ENCODE assay signal across 2 cellular contexts in the genomic region with DNA sequence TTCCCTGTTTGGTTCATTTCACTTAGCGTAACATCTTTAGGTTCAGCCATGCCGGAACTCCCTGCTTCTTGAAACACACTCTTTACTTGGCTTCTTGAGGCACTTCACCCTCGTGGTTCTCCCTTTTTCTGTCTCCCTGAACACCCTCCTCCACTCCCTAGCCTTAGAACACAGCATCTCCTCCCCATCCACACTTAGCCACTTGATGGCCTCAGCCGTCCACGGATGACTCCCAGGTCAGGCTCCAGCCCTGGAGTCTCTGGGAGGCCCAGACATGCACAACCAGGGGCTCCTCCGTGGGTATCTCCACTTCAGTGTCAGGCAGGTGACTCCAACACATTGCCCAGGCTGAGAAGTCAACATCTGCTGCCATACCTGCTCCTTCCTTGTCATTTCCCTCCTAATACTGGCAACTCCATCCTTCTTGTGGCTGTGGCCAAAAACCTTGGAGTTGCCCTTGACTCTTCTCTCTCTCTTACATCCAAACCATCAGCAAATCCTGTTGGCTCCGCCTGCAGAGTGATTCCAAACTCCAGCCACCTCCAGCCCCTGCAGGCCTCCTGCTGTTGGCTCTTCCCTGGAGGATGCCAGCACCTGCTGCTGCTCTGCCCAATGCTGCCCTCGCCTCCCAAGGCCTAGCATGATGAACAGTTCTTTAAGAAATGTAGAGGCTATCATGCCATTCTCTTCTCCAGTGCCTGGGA.
A peak's percentile ranks its signal among the peaks of the same experiment; 100 is the strongest.
TF ChIP-seq lines count a peak whose summit lies in the region.

No MANE protein-coding gene starts in this region.

TF ChIP-seq in HepG2, 621 proteins besides CTCF, POLR2A, EP300 and RAD21:
- TF ChIP-seq ZNF629 (CRISPR knock-in tag; conservative IDR thresholded peaks at IDR 0.05) (no peak), GZF1 (CRISPR knock-in tag; IDR thresholded peaks at IDR 0.05) (no peak), HOXA3 (CRISPR knock-in tag; IDR thresholded peaks at IDR 0.05) (no peak), HNRNPK (IDR thresholded peaks at IDR 0.05; ENCODE audit: low read depth, low read length, poor library complexity, severe bottlenecking) (no peak), STAG1 (CRISPR knock-in tag; IDR thresholded peaks at IDR 0.05) (peak; percentile 29; the same call in 1 of the 2 replicates), FUBP1 (CRISPR knock-in tag; IDR thresholded peaks at IDR 0.05; ENCODE audit: borderline replicate concordance) (no peak)
TF ChIP-seq in HepG2: peak in this region for 1.

TF ChIP-seq in HEK293T, 16 proteins besides CTCF, POLR2A, EP300 and RAD21:
- TF ChIP-seq BHLHE40 (IDR thresholded peaks at IDR 0.05; ENCODE audit: borderline replicate concordance), result no peak
- no peak for TF ChIP-seq L3MBTL2 (conservative IDR thresholded peaks at IDR 0.05)
- TF ChIP-seq ELF4 (IDR thresholded peaks at IDR 0.05), result no peak
- TF ChIP-seq SP1 (IDR thresholded peaks at IDR 0.05), result no peak
- TF ChIP-seq HDGF (IDR thresholded peaks at IDR 0.05; ENCODE audit: borderline replicate concordance), result no peak
